In the genomic region with DNA sequence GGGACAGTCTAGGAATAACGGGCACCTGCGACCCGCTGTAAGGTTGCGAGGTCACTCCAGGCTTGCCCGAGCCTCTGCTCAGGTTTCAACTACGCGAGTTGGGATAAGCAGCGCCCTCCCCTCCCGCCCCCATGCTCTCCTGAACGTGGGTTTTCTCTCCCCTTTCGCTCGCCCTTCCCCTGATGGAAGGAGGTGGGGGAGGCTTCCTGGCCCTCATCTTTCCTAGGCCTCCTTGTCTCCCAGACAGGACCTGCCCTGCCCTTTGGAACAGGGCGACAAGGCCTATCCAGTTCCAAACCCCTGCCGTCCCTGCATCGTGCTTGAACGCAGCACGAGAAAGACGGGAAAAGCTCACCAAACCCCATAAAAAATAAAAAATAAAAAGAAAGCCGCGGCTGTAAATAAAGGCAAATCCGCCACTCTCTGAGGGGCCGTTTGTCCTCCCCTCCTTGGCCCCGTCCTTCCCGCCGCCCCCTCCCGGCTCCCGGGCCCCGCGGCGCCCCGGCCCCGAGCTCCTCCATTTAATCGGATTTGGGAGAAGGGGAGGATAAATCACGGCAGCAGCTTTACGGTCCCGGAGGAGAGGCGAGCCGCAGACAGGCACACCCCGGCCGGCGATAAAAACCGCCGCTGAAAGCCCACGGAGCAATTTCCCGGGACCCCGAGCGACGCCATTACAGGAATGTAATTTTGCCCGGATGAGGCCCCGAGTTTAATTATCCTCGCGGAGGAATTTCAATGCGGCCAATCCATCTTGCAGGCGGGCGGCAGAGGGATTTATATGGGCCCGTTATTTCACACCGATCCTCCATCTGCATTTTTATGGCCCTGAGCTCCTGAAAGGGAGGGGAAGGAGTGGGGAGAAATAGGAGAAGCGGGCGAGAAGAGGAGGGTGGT, we compare ENCODE assay signal across 8 cellular contexts. TPM values are rescaled to one million over a fixed set of nuclear protein-coding genes. Genes with fewer than 3 reads are reported as not detected.
DNase-seq lines count a peak whose midpoint lies in the region; ATAC-seq and TF ChIP-seq lines count a peak whose summit lies in the region.

No MANE protein-coding gene starts in this region.

- H3K4me1 Mint-ChIP-seq in brain = peaks cover 72% of the 10 kb centered on the region

- intact Hi-C loops in Panc1 (cut with micrococcal nuclease; ENCODE audit: unreplicated experiment) = loop anchor here (5.0 kb wide), 1 partner anchor 130 kb away; no protein-coding TSS in a partner anchor

- in situ Hi-C loops in GM13976 (cut with MboI; ENCODE audit: low sequenced_read_pairs, unreplicated experiment) = loop anchor here (5.0 kb wide), 1 partner anchor 130 kb away; no protein-coding TSS in a partner anchor
- in situ Hi-C loops in Panc1 (cut with HindIII; ENCODE audit: low pct_unique_long_range_greater_than_20kb, low sequenced_read_pairs) = no loop called here

- H3K36me3 ChIP-seq in Panc1 (ENCODE audit: control insufficient read depth, insufficient read depth, low read length) (no peaks in the 10 kb centered on the region), iPS-15b (ENCODE audit: control insufficient read depth, insufficient read depth, low read length) (no peaks in the 10 kb centered on the region)

- ATAC-seq in Panc1 = peak; percentile 20; the same call in 1 of the 2 replicates

- H3K9me3 ChIP-seq in Panc1 (ENCODE audit: control insufficient read depth, insufficient read depth, low read depth, low read length) = no peaks in the 10 kb centered on the region
- no peaks in the 10 kb centered on the region for H3K9me3 ChIP-seq in iPS-15b (ENCODE audit: control insufficient read depth, insufficient read depth, low read length)

- TF ChIP-seq CTCF in GM13976 (IDR thresholded peaks at IDR 0.05; ENCODE audit: borderline replicate concordance, control extremely low read depth, extremely low read depth, insufficient read depth, missing control alignments) = no peak
- no peak for TF ChIP-seq CTCF in Panc1 (IDR thresholded peaks at IDR 0.05)
- TF ChIP-seq CTCF in brain (conservative IDR thresholded peaks at IDR 0.05) = no peak
- TF ChIP-seq CTCF in retinal pigment epithelial cell (conservative IDR thresholded peaks at IDR 0.05; ENCODE audit: low read depth, low read length) = no peak

- H3K9ac ChIP-seq in iPS-15b (ENCODE audit: low read depth, low read length) = peak overlapping the region; percentile 56

- peak overlapping the region; percentile 92 to 98 (median 95) for H3K4me3 Mint-ChIP-seq in brain

- peaks cover 12% of the 10 kb centered on the region for H3K4me1 ChIP-seq in Panc1 (ENCODE audit: control insufficient read depth, insufficient read depth, low read length)
- H3K4me1 ChIP-seq in iPS-15b (ENCODE audit: control insufficient read depth, insufficient read depth, low read length) = peaks cover 10% of the 10 kb centered on the region

- peaks cover 27% of the 10 kb centered on the region for H3K36me3 Mint-ChIP-seq in brain

- peaks cover 0 to 6% (median 0%) of the 10 kb centered on the region in 5 experiments for H3K9me3 Mint-ChIP-seq in brain

- peak overlapping the region in 3 of 5 experiments; percentile 98 to 99 (median 99) for H3K27ac Mint-ChIP-seq in brain

- H3K27me3 Mint-ChIP-seq in brain = peaks cover 12% of the 10 kb centered on the region

- DNase-seq in GM13976 (ENCODE audit: low spot score) = peak; percentile 47
- no peak for DNase-seq in Panc1 (ENCODE audit: low read depth, low spot score)
- DNase-seq in retinal pigment epithelial cell (ENCODE audit: low read depth) = no peak
- no peak for DNase-seq in mesenteric fat pad (ENCODE audit: low spot score)
- DNase-seq in NCI-H226 = no peak
- DNase-seq in DMS 273 (lab: John Stamatoyannopoulos, UW; ENCODE audit: unreplicated experiment) = no peak

- no TSS peak for BruUV-seq in Panc1 (replicated peaks; lab: Mats Ljungman, UMichigan)

- CTCF ChIA-PET in Panc1 (lab: Charles Lee) = interaction anchor here (0.5 to 1.6 kb wide), 4 partner anchors 10 to 375 kb away, joined by 3 to 5 read pairs (median 4); no protein-coding TSS in a partner anchor

- peak overlapping the region; percentile 68 to 69 for H3K4me3 ChIP-seq in Panc1 (ENCODE audit: low read depth in 2 of 2, low read length in 2 of 2)
- peak overlapping the region; percentile 85 for H3K4me3 ChIP-seq in iPS-15b (ENCODE audit: low read depth, low read length)
- peak overlapping the region; percentile 34 for H3K4me3 ChIP-seq in retinal pigment epithelial cell (ENCODE audit: low read length)

- POLR2A ChIA-PET in Panc1 (lab: Charles Lee) = interaction anchor here (0.6 kb wide), 1 partner anchor 59 kb away, joined by 5 read pairs; no protein-coding TSS in a partner anchor

- H3K27me3 ChIP-seq in Panc1 (ENCODE audit: control insufficient read depth, insufficient read depth, low read length) (no peaks in the 10 kb centered on the region), iPS-15b (ENCODE audit: control insufficient read depth, insufficient read depth, low read length) (peaks cover 17% of the 10 kb centered on the region)

- peak overlapping the region; percentile 90 for H3K27ac ChIP-seq in Panc1 (ENCODE audit: low read length)

RNA-seq across cellular contexts. Expression of gene ATP5MC2, which starts 1.1 kb away (rescaled TPM):
- total RNA-seq in Panc1 (2021; ENCODE audit: unreplicated experiment) = 290 TPM
- polyA plus RNA-seq in Panc1 (2012; ENCODE audit: insufficient read length) = 456 TPM
- polyA plus RNA-seq in brain (ENCODE audit: insufficient read depth, low read depth, low replicate concordance) = 614 TPM
- 194 TPM for total RNA-seq in mesenteric fat pad

RNA-seq across cellular contexts. Expression of gene CALCOCO1, which starts 50.3 kb away (rescaled TPM):
- 48.0 TPM for total RNA-seq in Panc1 (2021; ENCODE audit: unreplicated experiment)
- polyA plus RNA-seq in Panc1 (2012; ENCODE audit: insufficient read length) = 49.2 TPM
- polyA plus RNA-seq in brain (ENCODE audit: insufficient read depth, low read depth, low replicate concordance) = 122 TPM
- total RNA-seq in mesenteric fat pad = 165 TPM

RNA-seq across cellular contexts. Expression of gene ATF7, which starts 50.8 kb away (rescaled TPM):
- total RNA-seq in Panc1 (2021; ENCODE audit: unreplicated experiment) = 29.5 TPM
- polyA plus RNA-seq in Panc1 (2012; ENCODE audit: insufficient read length) = 15.8 TPM
- polyA plus RNA-seq in brain (ENCODE audit: insufficient read depth, low read depth, low replicate concordance) = 36.2 TPM
- 44.7 TPM for total RNA-seq in mesenteric fat pad

Comparison
In these comparisons a context has a peak if more than half of its experiments do, and no peak if none do; other contexts are left out.
1. H3K4me3 ChIP-seq: peak in every context shown above with its lines; median percentile 85 in iPS-15b; 68 in Panc1; 34 in retinal pigment epithelial cell.